Comparison of ENCODE assay signal across 24 cellular contexts in the genomic region with DNA sequence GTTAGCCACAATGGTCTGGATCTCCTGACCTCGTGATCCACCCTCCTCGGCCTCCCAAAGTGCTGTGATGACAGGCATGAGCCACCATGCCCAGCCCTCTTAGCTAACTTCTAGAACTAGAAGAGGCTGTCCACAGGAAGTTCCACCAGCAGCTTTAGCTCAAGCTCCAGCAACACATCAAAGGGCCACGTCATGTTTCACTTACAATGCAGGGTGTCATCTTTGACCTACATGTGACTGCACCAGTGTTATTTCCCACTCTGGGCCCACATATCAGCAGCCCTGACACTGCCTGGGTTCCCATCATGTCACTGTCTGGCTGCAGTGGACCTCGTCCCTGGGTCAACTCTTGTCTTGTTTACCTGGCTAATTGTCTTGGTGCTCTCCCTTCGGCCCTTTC.
DNase-seq lines count a peak whose midpoint lies in the region; ATAC-seq, FAIRE-seq and TF ChIP-seq lines count a peak whose summit lies in the region.
"Had no signal": no experiment of that assay in that cellular context is flagged by ENCODE, and none has a peak within 500 bp of the region (broad histone marks: within the 10 kb centered on the region; RNA-seq: fewer than 3 reads in every experiment).

No MANE protein-coding gene starts in this region.

- H3K36me3 Mint-ChIP-seq in stimulated activated effector memory CD8-positive, alpha-beta T cell treated with anti-CD3 and anti-CD28 coated beads, Interleukin-12 subunit alpha, Interleukin-12 subunit beta, amount 100 ng/mL, for 72 hours, result no peaks in the 10 kb centered on the region
- H3K36me3 Mint-ChIP-seq: CD4-positive, CD25-positive, alpha-beta regulatory T cell; CD8-positive, alpha-beta T cell had no signal

- no peak overlapping the region for H2AFZ ChIP-seq in HepG2 (ENCODE audit: low read length)
- H2AFZ ChIP-seq: GM23248 had no signal

- no peak for TF ChIP-seq RAD21 in HepG2 (CRISPR knock-in tag; IDR thresholded peaks at IDR 0.05)

- H3K27ac Mint-ChIP-seq in stimulated activated effector memory CD8-positive, alpha-beta T cell treated with anti-CD3 and anti-CD28 coated beads, Interleukin-12 subunit alpha, Interleukin-12 subunit beta, amount 100 ng/mL, for 72 hours, result no peak overlapping the region
- H3K27ac Mint-ChIP-seq: B cell; CD4-positive, CD25-positive, alpha-beta regulatory T cell; CD8-positive, alpha-beta T cell had no signal

- TF ChIP-seq POLR2A in HepG2 (IDR thresholded peaks at IDR 0.05; ENCODE audit: insufficient read depth in 1 of 2, low read depth in 2 of 2, low read length in 2 of 2) (no peak), right lobe of liver (IDR thresholded peaks at IDR 0.05) (no peak), esophagus muscularis mucosa (IDR thresholded peaks at IDR 0.05; ENCODE audit: low read depth) (no peak), gastroesophageal sphincter (IDR thresholded peaks at IDR 0.05) (no peak)

- TF ChIP-seq EP300 in HepG2 (IDR thresholded peaks at IDR 0.05; ENCODE audit: low read depth in 2 of 2, low read length in 2 of 2) (no peak), HepG2 (CRISPR knock-in tag; IDR thresholded peaks at IDR 0.05; ENCODE audit: borderline replicate concordance) (no peak), esophagus muscularis mucosa (IDR thresholded peaks at IDR 0.05) (no peak), gastroesophageal sphincter (IDR thresholded peaks at IDR 0.05) (no peak)

- H3K27me3 ChIP-seq in HepG2 (ENCODE audit: control insufficient read depth in 1 of 2, insufficient read depth in 2 of 2, low read length in 2 of 2) (no peaks in the 10 kb centered on the region), right lobe of liver (no peaks in the 10 kb centered on the region), esophagus muscularis mucosa (no peaks in the 10 kb centered on the region), gastroesophageal sphincter (no peaks in the 10 kb centered on the region)
- H3K27me3 ChIP-seq: BLaER1 had no signal

- CTCF ChIA-PET in HepG2 (lab: Yijun Ruan, JAX; ENCODE audit: low intra/inter-chr PET ratio, low total read pairs), result no interaction called here

- H3K4me3 Mint-ChIP-seq in stimulated activated effector memory CD8-positive, alpha-beta T cell treated with anti-CD3 and anti-CD28 coated beads, Interleukin-12 subunit alpha, Interleukin-12 subunit beta, amount 100 ng/mL, for 72 hours, result no peak overlapping the region
- H3K4me3 Mint-ChIP-seq: B cell; CD4-positive, CD25-positive, alpha-beta regulatory T cell; CD8-positive, alpha-beta T cell had no signal

- FAIRE-seq in HepG2 (lab: Jason Lieb, UNC), result no peak
- FAIRE-seq: A204.1, G401.6, GM12878, GM19239, H1 had no signal

- H3K4me1 ChIP-seq in HepG2 (ENCODE audit: insufficient read depth, low read length) (no peaks in the 10 kb centered on the region), right lobe of liver (no peaks in the 10 kb centered on the region), esophagus muscularis mucosa (no peaks in the 10 kb centered on the region), gastroesophageal sphincter (no peaks in the 10 kb centered on the region)
- H3K4me1 ChIP-seq: BLaER1, Caco-2 had no signal

- TF ChIP-seq CTCF in HepG2 (CRISPR knock-in tag; IDR thresholded peaks at IDR 0.05), result no peak
- TF ChIP-seq CTCF in right lobe of liver (IDR thresholded peaks at IDR 0.05), result no peak
- no peak for TF ChIP-seq CTCF in esophagus muscularis mucosa (IDR thresholded peaks at IDR 0.05)
- TF ChIP-seq CTCF in gastroesophageal sphincter (IDR thresholded peaks at IDR 0.05), result no peak

- in situ Hi-C loops in HepG2 (cut with HindIII; ENCODE audit: extremely low pct_ligation_motif_present, low pct_unique_long_range_greater_than_20kb), result no loop called here

- POLR2A ChIA-PET in HepG2 (lab: Yijun Ruan, JAX), result no interaction called here

- H3K4me3 ChIP-seq in HepG2 (replicated peaks in 1 of 3; ENCODE audit: insufficient read depth in 1 of 3, low read depth in 2 of 3, low read length in 3 of 3), result no peak overlapping the region
- no peak overlapping the region for H3K4me3 ChIP-seq in right lobe of liver
- no peak overlapping the region for H3K4me3 ChIP-seq in esophagus muscularis mucosa
- H3K4me3 ChIP-seq in gastroesophageal sphincter, result no peak overlapping the region
- H3K4me3 ChIP-seq: BLaER1, GM12878, GM23248 had no signal

- intact Hi-C loops in HepG2 (cut with micrococcal nuclease; ENCODE audit: unreplicated experiment), result no loop called here
- intact Hi-C loops in right lobe of liver (cut with DNase I), result no loop called here
- intact Hi-C loops in esophagus muscularis mucosa (cut with DNase I), result no loop called here

- H3K36me3 ChIP-seq in HepG2 (replicated peaks in 1 of 2; ENCODE audit: control insufficient read depth in 1 of 2, insufficient read depth in 2 of 2, low read length in 2 of 2) (no peaks in the 10 kb centered on the region), right lobe of liver (no peaks in the 10 kb centered on the region), esophagus muscularis mucosa (no peaks in the 10 kb centered on the region), gastroesophageal sphincter (no peaks in the 10 kb centered on the region)
- H3K36me3 ChIP-seq: BLaER1 had no signal

- DNase-seq in HepG2 (ENCODE audit: low spot score) (no peak), right lobe of liver (no peak), esophagus muscularis mucosa (ENCODE audit: extremely low spot score) (peak; percentile 47), NCI-H2029 treated with DMSO at 0.1 percent for 48 hours (lab: John Stamatoyannopoulos, UW) (no peak)
- no peak for DNase-seq in stimulated activated effector memory CD8-positive, alpha-beta T cell treated with anti-CD3 and anti-CD28 coated beads, Interleukin-12 subunit alpha, Interleukin-12 subunit beta, amount 100 ng/mL, for 72 hours (ENCODE audit: low spot score in 2 of 2)
- DNase-seq: Caco-2; CD4-positive, CD25-positive, alpha-beta regulatory T cell; CD8-positive, alpha-beta T cell; DMS153; DND-41; GM23248; H7 had no signal

- H3K9me3 ChIP-seq in HepG2 (ENCODE audit: low read length) (no peaks in the 10 kb centered on the region), right lobe of liver (no peaks in the 10 kb centered on the region), esophagus muscularis mucosa (no peaks in the 10 kb centered on the region), gastroesophageal sphincter (no peaks in the 10 kb centered on the region)
- H3K9me3 ChIP-seq: BLaER1, Caco-2 had no signal

- no peaks in the 10 kb centered on the region for H4K20me1 ChIP-seq in HepG2 (ENCODE audit: insufficient read depth, low read length)
- H4K20me1 ChIP-seq: BLaER1 had no signal

- H3K27ac ChIP-seq in HepG2 (ENCODE audit: extremely low read length, insufficient read depth, low read length) (no peak overlapping the region), right lobe of liver (no peak overlapping the region), angular gyrus (ENCODE audit: low read depth, low read length) (peak overlapping the region; percentile 29), esophagus muscularis mucosa (replicated peaks in 1 of 4) (no peak overlapping the region), gastroesophageal sphincter (no peak overlapping the region)
- H3K27ac ChIP-seq: 22Rv1, BLaER1, C4-2B, GM23248 had no signal

- ATAC-seq in HepG2, result no peak
- no peak for ATAC-seq in right lobe of liver
- no peak for ATAC-seq in stimulated activated effector memory CD8-positive, alpha-beta T cell treated with anti-CD3 and anti-CD28 coated beads, Interleukin-12 subunit alpha, Interleukin-12 subunit beta, amount 100 ng/mL, for 72 hours
- no peak for ATAC-seq in gastroesophageal sphincter
- ATAC-seq: CD8-positive, alpha-beta T cell; GM12878; HCT116 had no signal

- H3K4me1 Mint-ChIP-seq in stimulated activated effector memory CD8-positive, alpha-beta T cell treated with anti-CD3 and anti-CD28 coated beads, Interleukin-12 subunit alpha, Interleukin-12 subunit beta, amount 100 ng/mL, for 72 hours, result no peaks in the 10 kb centered on the region
- H3K4me1 Mint-ChIP-seq: B cell; CD4-positive, CD25-positive, alpha-beta regulatory T cell had no signal

- WGBS in HepG2 (ENCODE audit: low lambda C conversion rate), result 0% methylated on average over 5 of the region's 5 CpGs
- WGBS in right lobe of liver (ENCODE audit: insufficient coverage, low coverage, low lambda C conversion rate, missing lambda C conversion rate), result 52% methylated on average over 3 of the region's 5 CpGs
- 84% methylated on average over 3 of the region's 5 CpGs for WGBS in esophagus muscularis mucosa
- 74 to 82% methylated on average over 2 to 3 of the region's 5 CpGs for WGBS in gastroesophageal sphincter (ENCODE audit: low coverage in 1 of 2), 2 donors

- H3K9ac ChIP-seq in HepG2 (ENCODE audit: insufficient read depth, low read depth, low read length), result no peak overlapping the region
- H3K9ac ChIP-seq: BLaER1, GM23248 had no signal

- BruUV-seq in HepG2 (replicated peaks; lab: Mats Ljungman, UMichigan), result no TSS peak

- H3K79me2 ChIP-seq in HepG2 (ENCODE audit: insufficient read depth, low read length), result no peaks in the 10 kb centered on the region

- H3K9me3 Mint-ChIP-seq in stimulated activated effector memory CD8-positive, alpha-beta T cell treated with anti-CD3 and anti-CD28 coated beads, Interleukin-12 subunit alpha, Interleukin-12 subunit beta, amount 100 ng/mL, for 72 hours, result no peaks in the 10 kb centered on the region
- H3K9me3 Mint-ChIP-seq: CD8-positive, alpha-beta T cell had no signal

- H3K4me2 ChIP-seq in HepG2 (ENCODE audit: low read depth, low read length), result no peak overlapping the region
- H3K4me2 ChIP-seq: BLaER1 had no signal

TF ChIP-seq in HepG2, 621 proteins besides CTCF, POLR2A, EP300 and RAD21 (continues in another document):
- no peak for TF ChIP-seq ZNF577 (CRISPR knock-in tag; IDR thresholded peaks at IDR 0.05; ENCODE audit: borderline replicate concordance, low read depth)
